ENCODE assay signal across 8 cellular contexts in genomic region chr21:46323227-46323709, GRCh38. TPM values are rescaled to one million over a fixed set of nuclear protein-coding genes. Genes with fewer than 3 reads are reported as not detected.
A peak's percentile ranks its signal among the peaks of the same experiment; 100 is the strongest.
DNase-seq lines count a peak whose midpoint lies in the region; ATAC-seq and TF ChIP-seq lines count a peak whose summit lies in the region.

No MANE protein-coding gene starts in this region.

- no peak for TF ChIP-seq CTCF in testis (IDR thresholded peaks at IDR 0.05)

- H3K4me1 ChIP-seq in testis = no peaks in the 10 kb centered on the region

- no peaks in the 10 kb centered on the region for H3K9me3 Mint-ChIP-seq in activated CD4-positive, alpha-beta T cell treated with anti-CD3 and anti-CD28 coated beads, Interleukin-2, amount 10 ng/mL, durations not matched to agents 7 days and 5 days
- no peaks in the 10 kb centered on the region for H3K9me3 Mint-ChIP-seq in activated naive CD4-positive, alpha-beta T cell treated with anti-CD3 and anti-CD28 coated beads, Interleukin-2, amount 50 U/mL, for 24 hours

- intact Hi-C loops in testis (cut with DNase I; ENCODE audit: low total_unique reads) = no loop called here

- H3K27me3 ChIP-seq in testis = no peaks in the 10 kb centered on the region

- 0 to 1% methylated on average over 26 to 34 of the region's 34 CpGs for WGBS in testis, 2 donors

- H3K4me3 ChIP-seq in testis = peak overlapping the region; percentile 87 to 90

- H3K27me3 Mint-ChIP-seq in activated CD4-positive, alpha-beta T cell treated with anti-CD3 and anti-CD28 coated beads, Interleukin-2, amount 10 ng/mL, durations not matched to agents 7 days and 5 days = no peaks in the 10 kb centered on the region
- H3K27me3 Mint-ChIP-seq in activated naive CD4-positive, alpha-beta T cell treated with anti-CD3 and anti-CD28 coated beads, Interleukin-2, amount 50 U/mL, for 24 hours = no peaks in the 10 kb centered on the region

- no peaks in the 10 kb centered on the region for H3K36me3 ChIP-seq in testis (ENCODE audit: low read depth, missing control alignments)

- peak overlapping the region; percentile 95 for H3K4me3 Mint-ChIP-seq in activated CD4-positive, alpha-beta T cell treated with anti-CD3 and anti-CD28 coated beads, Interleukin-2, amount 10 ng/mL, durations not matched to agents 7 days and 5 days
- H3K4me3 Mint-ChIP-seq in activated naive CD4-positive, alpha-beta T cell treated with anti-CD3 and anti-CD28 coated beads, Interleukin-2, amount 50 U/mL, for 24 hours = peak overlapping the region; percentile 98

- CTCF ChIA-PET in activated CD4-positive, alpha-beta T cell treated with anti-CD3 and anti-CD28 coated beads, Interleukin-2, amount 10 ng/mL, durations not matched to agents 7 days and 5 days (lab: Charles Lee) = interaction anchor here (0.8 to 1.0 kb wide), 3 partner anchors 12 to 180 kb away, joined by 3 to 5 read pairs (median 3); no protein-coding TSS in a partner anchor

- ATAC-seq in HG03159 (IDR thresholded peaks at IDR 0.05; ENCODE audit: unreplicated experiment) (peak; percentile 5), GM18519 (IDR thresholded peaks at IDR 0.05; ENCODE audit: low FRiP score, unreplicated experiment) (no peak)

- H3K36me3 Mint-ChIP-seq in activated CD4-positive, alpha-beta T cell treated with anti-CD3 and anti-CD28 coated beads, Interleukin-2, amount 10 ng/mL, durations not matched to agents 7 days and 5 days (ENCODE audit: low read depth) = peaks cover 43% of the 10 kb centered on the region
- H3K36me3 Mint-ChIP-seq in activated naive CD4-positive, alpha-beta T cell treated with anti-CD3 and anti-CD28 coated beads, Interleukin-2, amount 50 U/mL, for 24 hours = no peaks in the 10 kb centered on the region

- no peak for TF ChIP-seq POLR2A in testis (IDR thresholded peaks at IDR 0.05)

- POLR2A ChIA-PET in activated CD4-positive, alpha-beta T cell treated with anti-CD3 and anti-CD28 coated beads, Interleukin-2, amount 10 ng/mL, durations not matched to agents 7 days and 5 days (lab: Charles Lee) = interaction anchor here (0.6 kb wide), 1 partner anchor 1242 kb away, joined by 5 read pairs; no protein-coding TSS in a partner anchor

- DNase-seq in activated CD4-positive, alpha-beta T cell treated with anti-CD3 and anti-CD28 coated beads, Interleukin-2, amount 10 ng/mL, durations not matched to agents 7 days and 5 days = peak; percentile 12
- no peak for DNase-seq in activated CD4-positive, alpha-beta T cell treated with anti-CD3 and anti-CD28 coated beads for 1 hour
- DNase-seq in iris pigment epithelial cell (ENCODE audit: low read depth) (peak; percentile 29), testis (peak; percentile 34), putamen (ENCODE audit: low spot score) (no peak)

- H3K9me3 ChIP-seq in testis = no peaks in the 10 kb centered on the region

- H3K27ac ChIP-seq in testis = peak overlapping the region; percentile 2 to 97

- peak overlapping the region; percentile 99 for H3K27ac Mint-ChIP-seq in activated CD4-positive, alpha-beta T cell treated with anti-CD3 and anti-CD28 coated beads, Interleukin-2, amount 10 ng/mL, durations not matched to agents 7 days and 5 days
- peak overlapping the region; percentile 74 for H3K27ac Mint-ChIP-seq in activated naive CD4-positive, alpha-beta T cell treated with anti-CD3 and anti-CD28 coated beads, Interleukin-2, amount 50 U/mL, for 24 hours

- peaks cover 48% of the 10 kb centered on the region for H3K4me1 Mint-ChIP-seq in activated CD4-positive, alpha-beta T cell treated with anti-CD3 and anti-CD28 coated beads, Interleukin-2, amount 10 ng/mL, durations not matched to agents 7 days and 5 days
- peaks cover 36% of the 10 kb centered on the region for H3K4me1 Mint-ChIP-seq in activated naive CD4-positive, alpha-beta T cell treated with anti-CD3 and anti-CD28 coated beads, Interleukin-2, amount 50 U/mL, for 24 hours

RNA-seq across cellular contexts. Expression of gene C21orf58, which starts 0.4 kb away (rescaled TPM):
- 10 to 100 TPM; 67.5 to 68.3 TPM for total RNA-seq in activated CD4-positive, alpha-beta T cell treated with anti-CD3 and anti-CD28 coated beads, Interleukin-2, amount 10 ng/mL, durations not matched to agents 7 days and 5 days
- 10 to 100 TPM; 13.7 to 21.6 TPM for total RNA-seq in testis
- polyA plus RNA-seq in testis (ENCODE audit: insufficient read depth, low read depth, low replicate concordance) = 13.6 TPM

RNA-seq across cellular contexts. Expression of gene PCNT, which starts 0.7 kb away (rescaled TPM):
- 10 to 100 TPM; 84.0 to 89.8 TPM for total RNA-seq in activated CD4-positive, alpha-beta T cell treated with anti-CD3 and anti-CD28 coated beads, Interleukin-2, amount 10 ng/mL, durations not matched to agents 7 days and 5 days
- total RNA-seq in testis = 100 to 1,000 TPM; 116 to 169 TPM
- polyA plus RNA-seq in testis (ENCODE audit: insufficient read depth, low read depth, low replicate concordance) = 44.7 TPM

RNA-seq across cellular contexts. Expression of gene YBEY, which starts 37.1 kb away (rescaled TPM):
- total RNA-seq in activated CD4-positive, alpha-beta T cell treated with anti-CD3 and anti-CD28 coated beads, Interleukin-2, amount 10 ng/mL, durations not matched to agents 7 days and 5 days = 10 to 100 TPM; 11.5 to 12.5 TPM
- total RNA-seq in testis = 10 to 100 TPM; 50.7 to 55.0 TPM
- 141 TPM for polyA plus RNA-seq in testis (ENCODE audit: insufficient read depth, low read depth, low replicate concordance)

RNA-seq across cellular contexts. Expression of gene MCM3AP, which starts 37.9 kb away (rescaled TPM):
- total RNA-seq in activated CD4-positive, alpha-beta T cell treated with anti-CD3 and anti-CD28 coated beads, Interleukin-2, amount 10 ng/mL, durations not matched to agents 7 days and 5 days = 100 to 1,000 TPM in 1 of 2 experiments, 10 to 100 TPM in 1; 94.5 to 118 TPM
- 100 to 1,000 TPM; 107 to 136 TPM for total RNA-seq in testis
- polyA plus RNA-seq in testis (ENCODE audit: insufficient read depth, low read depth, low replicate concordance) = 68.3 TPM

Comparison
In these comparisons a context has a peak if more than half of its experiments do, and no peak if none do; other contexts are left out.
1. DNase-seq: peak in activated CD4-positive, alpha-beta T cell treated with anti-CD3 and anti-CD28 coated beads, Interleukin-2, amount 10 ng/mL, durations not matched to agents 7 days and 5 days (single experiment), iris pigment epithelial cell (single experiment) and testis (single experiment); none in activated CD4-positive, alpha-beta T cell treated with anti-CD3 and anti-CD28 coated beads for 1 hour (single experiment) and putamen (single experiment).